1 cellular context compared by ENCODE assay signal in the genomic region with DNA sequence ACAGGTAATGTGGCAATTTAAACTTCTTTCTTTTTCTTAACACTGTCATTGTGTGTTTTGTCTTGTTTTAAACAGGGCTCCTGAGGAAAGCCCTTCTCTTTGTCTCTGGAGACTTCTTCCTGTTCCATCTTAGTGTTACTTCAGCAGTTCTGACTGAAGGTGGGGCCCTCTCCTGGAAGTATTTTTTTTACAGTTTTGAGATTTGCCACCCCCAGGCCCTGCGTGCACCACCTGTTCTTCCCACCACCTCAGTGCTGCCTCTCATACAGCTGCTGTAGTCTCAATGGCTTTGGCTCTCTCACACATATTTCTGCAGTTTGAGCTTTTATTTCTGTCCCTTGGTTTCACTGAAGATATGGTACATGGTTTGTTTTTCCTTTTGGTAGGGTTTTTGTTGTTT.
TF ChIP-seq lines count a peak whose summit lies in the region.

No MANE protein-coding gene starts in this region.

TF ChIP-seq in HCT116, 20 proteins besides CTCF, POLR2A, EP300 and RAD21:
- TF ChIP-seq ZNF274 (IDR thresholded peaks at IDR 0.05; ENCODE audit: low read depth, low read length) (no peak), SRF (IDR thresholded peaks at IDR 0.05; ENCODE audit: low read depth) (no peak), EZH2 (IDR thresholded peaks at IDR 0.05) (no peak), POLR2AphosphoS5 (IDR thresholded peaks at IDR 0.05; ENCODE audit: low read depth, low read length) (no peak), YY1 (IDR thresholded peaks at IDR 0.05; ENCODE audit: extremely low read depth, insufficient replicate concordance, low read depth, low read length) (no peak), CBX3 (IDR thresholded peaks at IDR 0.05; ENCODE audit: low read depth) (no peak), FOSL1 (IDR thresholded peaks at IDR 0.05; ENCODE audit: low read depth) (no peak), JUND (IDR thresholded peaks at IDR 0.05) (no peak), SP1 (IDR thresholded peaks at IDR 0.05; ENCODE audit: low read depth) (no peak), TCF7L2 (IDR thresholded peaks at IDR 0.05; ENCODE audit: borderline replicate concordance, extremely low read depth, insufficient read depth, insufficient read length) (no peak), ELF1 (IDR thresholded peaks at IDR 0.05; ENCODE audit: borderline replicate concordance, low read depth) (no peak), EZH2phosphoT487 (IDR thresholded peaks at IDR 0.05; ENCODE audit: borderline replicate concordance) (no peak), CEBPB (IDR thresholded peaks at IDR 0.05; ENCODE audit: low read depth) (no peak), EGR1 (IDR thresholded peaks at IDR 0.05; ENCODE audit: low read depth) (no peak)
- TF ChIP-seq, protein P1, sequence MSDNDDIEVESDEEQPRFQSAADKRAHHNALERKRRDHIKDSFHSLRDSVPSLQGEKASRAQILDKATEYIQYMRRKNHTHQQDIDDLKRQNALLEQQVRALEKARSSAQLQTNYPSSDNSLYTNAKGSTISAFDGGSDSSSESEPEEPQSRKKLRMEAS (IDR thresholded peaks at IDR 0.05), result no peak
- TF ChIP-seq, protein P2, sequence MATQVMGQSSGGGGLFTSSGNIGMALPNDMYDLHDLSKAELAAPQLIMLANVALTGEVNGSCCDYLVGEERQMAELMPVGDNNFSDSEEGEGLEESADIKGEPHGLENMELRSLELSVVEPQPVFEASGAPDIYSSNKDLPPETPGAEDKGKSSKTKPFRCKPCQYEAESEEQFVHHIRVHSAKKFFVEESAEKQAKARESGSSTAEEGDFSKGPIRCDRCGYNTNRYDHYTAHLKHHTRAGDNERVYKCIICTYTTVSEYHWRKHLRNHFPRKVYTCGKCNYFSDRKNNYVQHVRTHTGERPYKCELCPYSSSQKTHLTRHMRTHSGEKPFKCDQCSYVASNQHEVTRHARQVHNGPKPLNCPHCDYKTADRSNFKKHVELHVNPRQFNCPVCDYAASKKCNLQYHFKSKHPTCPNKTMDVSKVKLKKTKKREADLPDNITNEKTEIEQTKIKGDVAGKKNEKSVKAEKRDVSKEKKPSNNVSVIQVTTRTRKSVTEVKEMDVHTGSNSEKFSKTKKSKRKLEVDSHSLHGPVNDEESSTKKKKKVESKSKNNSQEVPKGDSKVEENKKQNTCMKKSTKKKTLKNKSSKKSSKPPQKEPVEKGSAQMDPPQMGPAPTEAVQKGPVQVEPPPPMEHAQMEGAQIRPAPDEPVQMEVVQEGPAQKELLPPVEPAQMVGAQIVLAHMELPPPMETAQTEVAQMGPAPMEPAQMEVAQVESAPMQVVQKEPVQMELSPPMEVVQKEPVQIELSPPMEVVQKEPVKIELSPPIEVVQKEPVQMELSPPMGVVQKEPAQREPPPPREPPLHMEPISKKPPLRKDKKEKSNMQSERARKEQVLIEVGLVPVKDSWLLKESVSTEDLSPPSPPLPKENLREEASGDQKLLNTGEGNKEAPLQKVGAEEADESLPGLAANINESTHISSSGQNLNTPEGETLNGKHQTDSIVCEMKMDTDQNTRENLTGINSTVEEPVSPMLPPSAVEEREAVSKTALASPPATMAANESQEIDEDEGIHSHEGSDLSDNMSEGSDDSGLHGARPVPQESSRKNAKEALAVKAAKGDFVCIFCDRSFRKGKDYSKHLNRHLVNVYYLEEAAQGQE (IDR thresholded peaks at IDR 0.05; ENCODE audit: low read depth), result no peak
- TF ChIP-seq, protein P3, sequence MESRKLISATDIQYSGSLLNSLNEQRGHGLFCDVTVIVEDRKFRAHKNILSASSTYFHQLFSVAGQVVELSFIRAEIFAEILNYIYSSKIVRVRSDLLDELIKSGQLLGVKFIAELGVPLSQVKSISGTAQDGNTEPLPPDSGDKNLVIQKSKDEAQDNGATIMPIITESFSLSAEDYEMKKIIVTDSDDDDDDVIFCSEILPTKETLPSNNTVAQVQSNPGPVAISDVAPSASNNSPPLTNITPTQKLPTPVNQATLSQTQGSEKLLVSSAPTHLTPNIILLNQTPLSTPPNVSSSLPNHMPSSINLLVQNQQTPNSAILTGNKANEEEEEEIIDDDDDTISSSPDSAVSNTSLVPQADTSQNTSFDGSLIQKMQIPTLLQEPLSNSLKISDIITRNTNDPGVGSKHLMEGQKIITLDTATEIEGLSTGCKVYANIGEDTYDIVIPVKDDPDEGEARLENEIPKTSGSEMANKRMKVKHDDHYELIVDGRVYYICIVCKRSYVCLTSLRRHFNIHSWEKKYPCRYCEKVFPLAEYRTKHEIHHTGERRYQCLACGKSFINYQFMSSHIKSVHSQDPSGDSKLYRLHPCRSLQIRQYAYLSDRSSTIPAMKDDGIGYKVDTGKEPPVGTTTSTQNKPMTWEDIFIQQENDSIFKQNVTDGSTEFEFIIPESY (IDR thresholded peaks at IDR 0.05; ENCODE audit: extremely low read depth, insufficient replicate concordance, low read length), result no peak
- TF ChIP-seq, protein P4, sequence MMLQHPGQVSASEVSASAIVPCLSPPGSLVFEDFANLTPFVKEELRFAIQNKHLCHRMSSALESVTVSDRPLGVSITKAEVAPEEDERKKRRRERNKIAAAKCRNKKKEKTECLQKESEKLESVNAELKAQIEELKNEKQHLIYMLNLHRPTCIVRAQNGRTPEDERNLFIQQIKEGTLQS (IDR thresholded peaks at IDR 0.05), result no peak
TF ChIP-seq in HCT116: peak in this region for 0.
